Comparison of ENCODE assay signal across 9 cellular contexts in the genomic region with DNA sequence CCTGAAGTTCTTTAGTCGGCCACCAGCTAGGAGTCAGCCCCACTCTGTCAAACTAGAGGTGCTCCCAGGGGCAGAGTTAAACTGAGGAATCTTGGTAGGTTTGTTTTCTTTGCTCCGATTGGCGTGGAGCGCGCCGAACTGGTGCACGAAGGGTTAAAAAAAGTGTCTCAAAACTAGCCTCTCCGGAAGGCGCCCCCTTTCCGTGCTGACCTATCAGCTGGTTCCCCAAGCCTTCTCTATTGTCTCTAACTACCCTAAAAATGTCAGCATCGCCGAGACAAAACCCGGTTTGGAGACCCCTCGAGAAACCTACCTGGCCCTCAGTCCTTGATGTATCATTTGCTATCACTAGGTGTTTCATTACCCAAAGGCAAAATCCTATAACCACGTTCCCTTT. TPM values are rescaled to one million over a fixed set of nuclear protein-coding genes. Genes with fewer than 3 reads are reported as not detected.
DNase-seq lines count a peak whose midpoint lies in the region; ATAC-seq and TF ChIP-seq lines count a peak whose summit lies in the region.
"Had no signal": no experiment of that assay in that cellular context is flagged by ENCODE, and none has a peak within 500 bp of the region (broad histone marks: within the 10 kb centered on the region; RNA-seq: fewer than 3 reads in every experiment).

No MANE protein-coding gene starts in this region.

- ATAC-seq in GM18519 (IDR thresholded peaks at IDR 0.05; ENCODE audit: low FRiP score, unreplicated experiment) = no peak
- ATAC-seq in activated CD4-positive, alpha-beta T cell treated with anti-CD3 and anti-CD28 coated beads for 36 hours = no peak

- no peaks in the 10 kb centered on the region for H3K36me3 ChIP-seq in A673 (ENCODE audit: insufficient read depth, low read length, poor library complexity, severe bottlenecking)
- no peaks in the 10 kb centered on the region for H3K36me3 ChIP-seq in duodenal mucosa (ENCODE audit: control insufficient read depth in 1 of 2, insufficient read depth in 2 of 2, low read length in 2 of 2)

- no peaks in the 10 kb centered on the region for H3K9me3 Mint-ChIP-seq in activated CD4-positive, alpha-beta T cell treated with anti-CD3 and anti-CD28 coated beads for 36 hours (ENCODE audit: low read depth)
- H3K9me3 Mint-ChIP-seq: dendritic cell treated with granulocyte-macrophage colony-stimulating factor and Interleukin-4, amounts not matched to agents 40 ng/mL and 50 ng/mL, for 4 days had no signal

- H3K27me3 Mint-ChIP-seq in activated CD4-positive, alpha-beta T cell treated with anti-CD3 and anti-CD28 coated beads for 36 hours = peaks cover 47% of the 10 kb centered on the region

- H3K36me3 Mint-ChIP-seq in activated CD4-positive, alpha-beta T cell treated with anti-CD3 and anti-CD28 coated beads for 36 hours (ENCODE audit: low read depth) = peaks cover 6% of the 10 kb centered on the region

- H3K27me3 ChIP-seq in A673 (replicated peaks; ENCODE audit: insufficient read depth, low read depth, low read length, poor library complexity) = peaks cover 6% of the 10 kb centered on the region
- peaks cover 22 to 38% of the 10 kb centered on the region in 2 donors for H3K27me3 ChIP-seq in duodenal mucosa (ENCODE audit: control insufficient read depth in 1 of 2, insufficient read depth in 2 of 2, low read length in 2 of 2)

- no peak for TF ChIP-seq CTCF in A673 (conservative IDR thresholded peaks at IDR 0.05; ENCODE audit: low read depth, low read length)

- POLR2A ChIA-PET in A673 (lab: Charles Lee; ENCODE audit: low non-redundant PET) = no interaction called here
- POLR2A ChIA-PET in activated CD4-positive, alpha-beta T cell treated with anti-CD3 and anti-CD28 coated beads for 36 hours (lab: Charles Lee) = no interaction called here

- no peak overlapping the region for H3K4me3 Mint-ChIP-seq in activated CD4-positive, alpha-beta T cell treated with anti-CD3 and anti-CD28 coated beads for 36 hours
- H3K4me3 Mint-ChIP-seq: dendritic cell treated with granulocyte-macrophage colony-stimulating factor and Interleukin-4, amounts not matched to agents 40 ng/mL and 50 ng/mL, for 4 days had no signal

- peak overlapping the region in 1 of 2 donors; percentile 26 for H3K9ac ChIP-seq in duodenal mucosa (ENCODE audit: low read depth in 1 of 2, low read length in 2 of 2)

- DNase-seq in A673 (ENCODE audit: low spot score) = peak; percentile 33
- peak; percentile 60 for DNase-seq in HK-2 (ENCODE audit: unreplicated experiment)
- peak; percentile 28 for DNase-seq in midbrain (lab: John Stamatoyannopoulos, UW)
- no peak for DNase-seq in NCI-H510A treated with DMSO at 0.1 percent for 48 hours (lab: John Stamatoyannopoulos, UW)
- no peak for DNase-seq in activated CD4-positive, alpha-beta T cell treated with anti-CD3 and anti-CD28 coated beads for 36 hours
- no peak for DNase-seq in DMS79 (lab: John Stamatoyannopoulos, UW)

- H3K4me1 Mint-ChIP-seq in activated CD4-positive, alpha-beta T cell treated with anti-CD3 and anti-CD28 coated beads for 36 hours = peaks cover 33% of the 10 kb centered on the region

- H3K9me3 ChIP-seq in A673 (ENCODE audit: low read depth, low read length, poor library complexity, severe bottlenecking) = no peaks in the 10 kb centered on the region
- H3K9me3 ChIP-seq in duodenal mucosa (ENCODE audit: control insufficient read depth in 1 of 2, low read length in 2 of 2) = no peaks in the 10 kb centered on the region

- H3K4me1 ChIP-seq in A673 (ENCODE audit: insufficient read depth, low read length, poor library complexity, severe bottlenecking) (peaks cover 39% of the 10 kb centered on the region), duodenal mucosa (ENCODE audit: control insufficient read depth in 1 of 2, insufficient read depth in 2 of 2, low read length in 2 of 2) (peaks cover 10 to 25% of the 10 kb centered on the region in 2 donors)

- intact Hi-C loops in A673 (cut with micrococcal nuclease; ENCODE audit: unreplicated experiment) = loop anchor here (5.0 to 10.0 kb wide), 7 partner anchors 175 to 1217 kb away; no protein-coding TSS in a partner anchor
- intact Hi-C loops in activated CD4-positive, alpha-beta T cell treated with anti-CD3 and anti-CD28 coated beads for 36 hours (cut with DNase I, micrococcal nuclease) = loop anchor here (5.0 to 10.0 kb wide), 3 partner anchors 825 to 1317 kb away; partner anchors contain the start of gene LYPLAL1 (in 2 of the 2)

- H3K4me3 ChIP-seq in A673 (ENCODE audit: low read depth, low read length, poor library complexity, severe bottlenecking) = peak overlapping the region; percentile 57
- peak overlapping the region; percentile 63 to 79 for H3K4me3 ChIP-seq in duodenal mucosa (ENCODE audit: low read depth in 1 of 2, low read length in 2 of 2)

- BruUV-seq in A673 (replicated peaks; lab: Mats Ljungman, UMichigan) = no TSS peak

- H3K27ac ChIP-seq in A673 (ENCODE audit: low read depth, low read length, poor library complexity, severe bottlenecking) (no peak overlapping the region), duodenal mucosa (ENCODE audit: low read depth, low read length) (no peak overlapping the region)

- H3K27ac Mint-ChIP-seq in activated CD4-positive, alpha-beta T cell treated with anti-CD3 and anti-CD28 coated beads for 36 hours = no peak overlapping the region
- H3K27ac Mint-ChIP-seq: dendritic cell treated with granulocyte-macrophage colony-stimulating factor and Interleukin-4, amounts not matched to agents 40 ng/mL and 50 ng/mL, for 4 days had no signal

- CTCF ChIA-PET in A673 (lab: Charles Lee) = no interaction called here
- CTCF ChIA-PET in activated CD4-positive, alpha-beta T cell treated with anti-CD3 and anti-CD28 coated beads for 36 hours (lab: Charles Lee) = interaction anchor here (2.0 kb wide), 1 partner anchor 17 kb away, joined by 4 read pairs; no protein-coding TSS in a partner anchor

RNA-seq across cellular contexts. Expression of gene TGFB2, which starts 2.2 kb away (rescaled TPM):
- 1.2 and 1.4 TPM in 2 replicates for total RNA-seq in A673 (2021)
- total RNA-seq in activated CD4-positive, alpha-beta T cell treated with anti-CD3 and anti-CD28 coated beads for 36 hours = under 1 TPM in 1 of 2 experiments, not detected in 1; 0.09 TPM

Comparison
In these comparisons a context has a peak if more than half of its experiments do, and no peak if none do; other contexts are left out.
1. DNase-seq: peak in A673 (single experiment), HK-2 (single experiment) and midbrain (single experiment); none in NCI-H510A treated with DMSO at 0.1 percent for 48 hours (single experiment), activated CD4-positive, alpha-beta T cell treated with anti-CD3 and anti-CD28 coated beads for 36 hours (single experiment) and DMS79 (single experiment).